Comparison of ENCODE assay signal across 8 cellular contexts in genomic region chr2:97699765-97700444, GRCh38. TPM values are rescaled to one million over a fixed set of nuclear protein-coding genes. Genes with fewer than 3 reads are reported as not detected.
DNase-seq lines count a peak whose midpoint lies in the region; ATAC-seq and TF ChIP-seq lines count a peak whose summit lies in the region.

No MANE protein-coding gene starts in this region.

- no peaks in the 10 kb centered on the region for H3K27me3 ChIP-seq in MG63
- no peaks in the 10 kb centered on the region for H3K27me3 ChIP-seq in parathyroid adenoma (ENCODE audit: control insufficient read depth, insufficient read depth, low read length)

- H3K36me3 ChIP-seq in MG63 (no peaks in the 10 kb centered on the region), parathyroid adenoma (ENCODE audit: control insufficient read depth, insufficient read depth, low read length) (no peaks in the 10 kb centered on the region)

- DNase-seq in MG63 (peak; percentile 23), RPMI8226 (peak; percentile 73), germinal center (ENCODE audit: low spot score) (peak; percentile 39), posterior vena cava (ENCODE audit: low spot score) (no peak)
- peak in 3 of 4 experiments; percentile 14 to 47 (median 27) for DNase-seq in activated naive CD4-positive, alpha-beta T cell (lab: John Stamatoyannopoulos, UW)

- no peaks in the 10 kb centered on the region for H3K4me1 ChIP-seq in parathyroid adenoma

- no peak overlapping the region for H3K4me2 ChIP-seq in parathyroid adenoma (ENCODE audit: low read length)

- intact Hi-C loops in posterior vena cava (cut with DNase I) = loop anchor here in 1 of 2 donors (5.0 to 10.0 kb wide), 2 partner anchors 108 to 685 kb away; no protein-coding TSS in a partner anchor

- no peak for ATAC-seq in GM19452 (IDR thresholded peaks at IDR 0.05; ENCODE audit: unreplicated experiment)

- H3K79me2 ChIP-seq in parathyroid adenoma = no peaks in the 10 kb centered on the region

- H3K4me3 ChIP-seq in MG63 (no peak overlapping the region), parathyroid adenoma (ENCODE audit: low read depth, low read length) (no peak overlapping the region)

- H3K9me3 ChIP-seq in MG63 = no peaks in the 10 kb centered on the region
- H3K9me3 ChIP-seq in parathyroid adenoma (ENCODE audit: control insufficient read depth, low read length) = no peaks in the 10 kb centered on the region

- TF ChIP-seq CTCF in GM12873 (IDR thresholded peaks at IDR 0.05; ENCODE audit: insufficient read depth, low read depth, low read length, missing control alignments) (peak; percentile 77), parathyroid adenoma (IDR thresholded peaks at IDR 0.05) (peak; percentile 66)

- no peak overlapping the region for H3K9ac ChIP-seq in parathyroid adenoma

- no peak overlapping the region for H3K27ac ChIP-seq in parathyroid adenoma

- peak overlapping the region; percentile 59 for H2AFZ ChIP-seq in parathyroid adenoma

RNA-seq across cellular contexts. Expression of gene ZAP70, which starts 13.5 kb away (rescaled TPM):
- 6.6 TPM in 1 of 2 replicates, not detected in the other for total RNA-seq in MG63 (2014; rRNA removed; shearing (Covaris generic); ENCODE audit: low replicate concordance)
- total RNA-seq in posterior vena cava = 1 to 10 TPM; 2.4 to 2.8 TPM

RNA-seq across cellular contexts. Expression of gene C2orf92, which starts 30.4 kb away (rescaled TPM):
- total RNA-seq in MG63 (2014; rRNA removed; shearing (Covaris generic); ENCODE audit: low replicate concordance) = not detected in 2 replicates
- 1 to 10 TPM; 5.1 to 7.1 TPM for total RNA-seq in posterior vena cava

RNA-seq across cellular contexts. Expression of gene ACTR1B, which starts 36.1 kb away (rescaled TPM):
- 21.4 and 37.1 TPM in 2 replicates for total RNA-seq in MG63 (2014; rRNA removed; shearing (Covaris generic); ENCODE audit: low replicate concordance)
- 10 to 100 TPM; 45.3 to 61.1 TPM for total RNA-seq in posterior vena cava

RNA-seq across cellular contexts. Expression of gene COX5B, which starts 54.0 kb away (rescaled TPM):
- 151 and 541 TPM in 2 replicates for total RNA-seq in MG63 (2014; rRNA removed; shearing (Covaris generic); ENCODE audit: low replicate concordance)
- 100 to 1,000 TPM; 141 to 174 TPM for total RNA-seq in posterior vena cava
